In genomic region chr1:243465738-243466137, GRCh38 we compare ENCODE assay signal across 1 cellular context.
TF ChIP-seq lines count a peak whose summit lies in the region.

No MANE protein-coding gene starts in this region.

TF ChIP-seq in SK-N-SH treated with all-trans-retinoic acid at 6 μM for 48 hours, 23 proteins besides CTCF, POLR2A, EP300 and RAD21:
- TF ChIP-seq, protein P1, sequence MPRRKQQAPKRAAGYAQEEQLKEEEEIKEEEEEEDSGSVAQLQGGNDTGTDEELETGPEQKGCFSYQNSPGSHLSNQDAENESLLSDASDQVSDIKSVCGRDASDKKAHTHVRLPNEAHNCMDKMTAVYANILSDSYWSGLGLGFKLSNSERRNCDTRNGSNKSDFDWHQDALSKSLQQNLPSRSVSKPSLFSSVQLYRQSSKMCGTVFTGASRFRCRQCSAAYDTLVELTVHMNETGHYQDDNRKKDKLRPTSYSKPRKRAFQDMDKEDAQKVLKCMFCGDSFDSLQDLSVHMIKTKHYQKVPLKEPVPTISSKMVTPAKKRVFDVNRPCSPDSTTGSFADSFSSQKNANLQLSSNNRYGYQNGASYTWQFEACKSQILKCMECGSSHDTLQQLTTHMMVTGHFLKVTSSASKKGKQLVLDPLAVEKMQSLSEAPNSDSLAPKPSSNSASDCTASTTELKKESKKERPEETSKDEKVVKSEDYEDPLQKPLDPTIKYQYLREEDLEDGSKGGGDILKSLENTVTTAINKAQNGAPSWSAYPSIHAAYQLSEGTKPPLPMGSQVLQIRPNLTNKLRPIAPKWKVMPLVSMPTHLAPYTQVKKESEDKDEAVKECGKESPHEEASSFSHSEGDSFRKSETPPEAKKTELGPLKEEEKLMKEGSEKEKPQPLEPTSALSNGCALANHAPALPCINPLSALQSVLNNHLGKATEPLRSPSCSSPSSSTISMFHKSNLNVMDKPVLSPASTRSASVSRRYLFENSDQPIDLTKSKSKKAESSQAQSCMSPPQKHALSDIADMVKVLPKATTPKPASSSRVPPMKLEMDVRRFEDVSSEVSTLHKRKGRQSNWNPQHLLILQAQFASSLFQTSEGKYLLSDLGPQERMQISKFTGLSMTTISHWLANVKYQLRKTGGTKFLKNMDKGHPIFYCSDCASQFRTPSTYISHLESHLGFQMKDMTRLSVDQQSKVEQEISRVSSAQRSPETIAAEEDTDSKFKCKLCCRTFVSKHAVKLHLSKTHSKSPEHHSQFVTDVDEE (CRISPR knock-in tag; IDR thresholded peaks at IDR 0.05): no peak
- TF ChIP-seq GLIS3 (CRISPR knock-in tag; IDR thresholded peaks at IDR 0.05) (no peak), ARNTL (CRISPR knock-in tag; IDR thresholded peaks at IDR 0.05; ENCODE audit: borderline replicate concordance, low read depth) (no peak), ZFP3 (CRISPR knock-in tag; IDR thresholded peaks at IDR 0.05) (no peak), ZC3H10 (CRISPR knock-in tag; IDR thresholded peaks at IDR 0.05) (no peak)
